17 cellular contexts compared by ENCODE assay signal in the genomic region with DNA sequence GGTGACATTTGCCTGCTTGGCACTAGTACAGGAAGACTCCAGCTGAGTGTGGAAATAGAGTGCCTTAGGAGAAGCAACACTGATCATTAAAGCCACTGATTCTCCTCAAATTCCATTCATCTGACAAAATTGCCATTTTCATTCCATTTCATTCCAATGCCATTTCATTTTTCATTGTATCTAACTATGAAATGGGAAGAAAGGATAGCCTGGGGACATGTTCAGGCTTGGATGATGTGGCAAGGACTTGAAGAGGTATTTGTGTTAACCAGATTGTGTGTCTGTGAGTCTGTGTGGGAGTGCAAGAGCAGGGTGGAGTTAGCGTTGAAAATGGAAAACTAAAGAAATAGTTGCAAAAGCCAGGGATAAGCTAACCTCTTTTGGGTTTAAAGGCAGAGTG. TPM values are rescaled to one million over a fixed set of nuclear protein-coding genes. Genes with fewer than 3 reads are reported as not detected.
DNase-seq lines count a peak whose midpoint lies in the region; ATAC-seq and TF ChIP-seq lines count a peak whose summit lies in the region.
"Had no signal": no experiment of that assay in that cellular context is flagged by ENCODE, and none has a peak within 500 bp of the region (broad histone marks: within the 10 kb centered on the region; RNA-seq: fewer than 3 reads in every experiment).

No MANE protein-coding gene starts in this region.

- intact Hi-C loops in mammary epithelial cell (cut with micrococcal nuclease) (no loop called here), esophagus muscularis mucosa (cut with DNase I) (no loop called here), left lung (cut with DNase I) (no loop called here)

- H3K27me3 Mint-ChIP-seq in HFFc6 (ENCODE audit: insufficient read depth) = peaks cover 29% of the 10 kb centered on the region
- H3K27me3 Mint-ChIP-seq in natural killer cell treated with Interleukin-12 subunit alpha and Interleukin-12 subunit beta and Interleukin-15 and Interleukin-18, amount 100 ng/mL, for 72 hours = peaks cover 34 to 58% of the 10 kb centered on the region in 2 donors

- H3K79me2 ChIP-seq in mammary epithelial cell (ENCODE audit: insufficient read depth, low read length) = no peaks in the 10 kb centered on the region

- no peak overlapping the region for H3K4me3 Mint-ChIP-seq in HFFc6
- no peak overlapping the region for H3K4me3 Mint-ChIP-seq in natural killer cell treated with Interleukin-12 subunit alpha and Interleukin-12 subunit beta and Interleukin-15 and Interleukin-18, amount 100 ng/mL, for 72 hours
- H3K4me3 Mint-ChIP-seq: CD4-positive, alpha-beta T cell; H9 had no signal

- no peaks in the 10 kb centered on the region for H3K36me3 Mint-ChIP-seq in HFFc6 (ENCODE audit: low read depth)
- H3K36me3 Mint-ChIP-seq in natural killer cell treated with Interleukin-12 subunit alpha and Interleukin-12 subunit beta and Interleukin-15 and Interleukin-18, amount 100 ng/mL, for 72 hours = no peaks in the 10 kb centered on the region

- H3K27me3 ChIP-seq in mammary epithelial cell (ENCODE audit: insufficient read depth, low read length) = peaks cover 22% of the 10 kb centered on the region
- H3K27me3 ChIP-seq in esophagus muscularis mucosa = peaks cover 16 to 75% (median 42%) of the 10 kb centered on the region in 4 donors
- peaks cover 48 to 85% of the 10 kb centered on the region in 2 donors for H3K27me3 ChIP-seq in left lung

- H3K27ac ChIP-seq in mammary epithelial cell (ENCODE audit: insufficient read depth, low read depth, low read length) = no peak overlapping the region
- no peak overlapping the region for H3K27ac ChIP-seq in esophagus muscularis mucosa (replicated peaks in 1 of 4)
- H3K27ac ChIP-seq in left lung = no peak overlapping the region
- H3K27ac ChIP-seq: A549, C4-2B had no signal

- CTCF ChIA-PET in mammary epithelial cell (lab: Charles Lee; ENCODE audit: low non-redundant PET) = interaction anchor here (0.6 to 0.8 kb wide), 3 partner anchors 49 to 245 kb away, joined by 3 to 5 read pairs (median 3); no protein-coding TSS in a partner anchor

- H3K9me3 ChIP-seq in mammary epithelial cell (replicated peaks; ENCODE audit: insufficient read depth, low read length) = peaks cover 5% of the 10 kb centered on the region
- no peaks in the 10 kb centered on the region for H3K9me3 ChIP-seq in esophagus muscularis mucosa
- H3K9me3 ChIP-seq in left lung = no peaks in the 10 kb centered on the region
- H3K9me3 ChIP-seq: A549, Caco-2 had no signal

- WGBS in mammary epithelial cell (ENCODE audit: low coverage, missing lambda C conversion rate) = 18% methylated on average over 1 of the region's 1 CpG
- 64% methylated on average over 1 of the region's 1 CpG for WGBS in esophagus muscularis mucosa

- no peak overlapping the region for H3K4me3 ChIP-seq in mammary epithelial cell (replicated peaks in 1 of 3; ENCODE audit: insufficient read depth in 1 of 3, low read depth in 2 of 3, low read length in 3 of 3)
- no peak overlapping the region for H3K4me3 ChIP-seq in esophagus muscularis mucosa
- no peak overlapping the region for H3K4me3 ChIP-seq in left lung
- H3K4me3 ChIP-seq: A549 had no signal

- DNase-seq in HFFc6 (peak; percentile 3), mammary epithelial cell (peak; percentile 42), esophagus muscularis mucosa (ENCODE audit: extremely low spot score) (peak; percentile 84), left lung (no peak), epidermal melanocyte (ENCODE audit: insufficient read length, low spot score) (no peak), NCI-H187 treated with DMSO at 0.1 percent for 48 hours (lab: John Stamatoyannopoulos, UW) (no peak)
- DNase-seq in natural killer cell treated with Interleukin-12 subunit alpha and Interleukin-12 subunit beta and Interleukin-15 and Interleukin-18, amount 100 ng/mL, for 72 hours (ENCODE audit: low spot score) = no peak
- DNase-seq: AML-193; Caco-2; CD4-positive, alpha-beta T cell; GDM1; GOT3; H9 had no signal

- no peaks in the 10 kb centered on the region for H3K9me3 Mint-ChIP-seq in HFFc6
- no peaks in the 10 kb centered on the region for H3K9me3 Mint-ChIP-seq in natural killer cell treated with Interleukin-12 subunit alpha and Interleukin-12 subunit beta and Interleukin-15 and Interleukin-18, amount 100 ng/mL, for 72 hours
- H3K9me3 Mint-ChIP-seq: CD4-positive, alpha-beta T cell; H9 had no signal

- TF ChIP-seq EP300 in esophagus muscularis mucosa (IDR thresholded peaks at IDR 0.05) = no peak

- H3K27ac Mint-ChIP-seq in HFFc6 = no peak overlapping the region
- no peak overlapping the region for H3K27ac Mint-ChIP-seq in natural killer cell treated with Interleukin-12 subunit alpha and Interleukin-12 subunit beta and Interleukin-15 and Interleukin-18, amount 100 ng/mL, for 72 hours
- H3K27ac Mint-ChIP-seq: CD4-positive, alpha-beta T cell; H9 had no signal

- ATAC-seq in left lung = no peak
- ATAC-seq in natural killer cell treated with Interleukin-12 subunit alpha and Interleukin-12 subunit beta and Interleukin-15 and Interleukin-18, amount 100 ng/mL, for 72 hours = no peak
- ATAC-seq: A549 had no signal

- H3K4me1 Mint-ChIP-seq in HFFc6 (ENCODE audit: low read depth) = no peaks in the 10 kb centered on the region; the same call in 1 of the 2 replicates
- peaks cover 0 to 9% of the 10 kb centered on the region in 2 donors for H3K4me1 Mint-ChIP-seq in natural killer cell treated with Interleukin-12 subunit alpha and Interleukin-12 subunit beta and Interleukin-15 and Interleukin-18, amount 100 ng/mL, for 72 hours (ENCODE audit: low read depth in 2 of 2)

- H3K4me2 ChIP-seq in mammary epithelial cell (ENCODE audit: insufficient read depth, low read depth, low read length) = peak overlapping the region; percentile 0
- H3K4me2 ChIP-seq: A549 had no signal

- in situ Hi-C loops in mammary epithelial cell (cut with MboI; ENCODE audit: low sequenced_read_pairs in 2 of 2) = loop anchor here in 1 of 2 donors (10.0 kb wide), 1 partner anchor 130 kb away; no protein-coding TSS in a partner anchor

- H2AFZ ChIP-seq in mammary epithelial cell (ENCODE audit: low read depth, low read length) = no peak overlapping the region

- H3K4me1 ChIP-seq in mammary epithelial cell (ENCODE audit: insufficient read depth, low read length) (peaks cover 13% of the 10 kb centered on the region), esophagus muscularis mucosa (peaks cover 21 to 30% (median 22%) of the 10 kb centered on the region in 4 donors), left lung (peaks cover 6 to 26% of the 10 kb centered on the region in 2 donors)
- H3K4me1 ChIP-seq: Caco-2 had no signal

- no peaks in the 10 kb centered on the region for H3K36me3 ChIP-seq in mammary epithelial cell (ENCODE audit: insufficient read depth, low read length)
- no peaks in the 10 kb centered on the region for H3K36me3 ChIP-seq in esophagus muscularis mucosa
- no peaks in the 10 kb centered on the region for H3K36me3 ChIP-seq in left lung

- TF ChIP-seq CTCF in HFFc6 (IDR thresholded peaks at IDR 0.05) (no peak), mammary epithelial cell (conservative IDR thresholded peaks at IDR 0.05 in 1 of 2, IDR thresholded peaks at IDR 0.05 in 1 of 2; ENCODE audit: extremely low read depth in 1 of 2, insufficient read depth in 1 of 2, low read depth in 1 of 2, low read length in 2 of 2) (no peak), esophagus muscularis mucosa (IDR thresholded peaks at IDR 0.05) (no peak), left lung (IDR thresholded peaks at IDR 0.05) (no peak)

- BruUV-seq in mammary epithelial cell (replicated peaks; lab: Mats Ljungman, UMichigan) = no TSS peak

- TF ChIP-seq POLR2A in esophagus muscularis mucosa (IDR thresholded peaks at IDR 0.05; ENCODE audit: low read depth) = no peak

- peaks cover 4% of the 10 kb centered on the region for H4K20me1 ChIP-seq in mammary epithelial cell (ENCODE audit: insufficient read depth, low read length)

- H3K9ac ChIP-seq in mammary epithelial cell (ENCODE audit: insufficient read depth, low read length) = no peak overlapping the region

- dilution Hi-C loops in mammary epithelial cell (cut with HindIII; ENCODE audit: low sequenced_read_pairs) = no loop called here

RNA-seq across cellular contexts. Expression of gene FOXB2, which starts 5.7 kb away (rescaled TPM):
- not detected for total RNA-seq in HFFc6 (2021; fragmentation: NEBNext Ultra II Directional; extraction: Animal tissue kit (Norgen Biotek cat#: 25700))
- total RNA-seq in mammary epithelial cell = not detected
- polyA plus RNA-seq in mammary epithelial cell = not detected
- polyA minus RNA-seq in mammary epithelial cell = not detected
- total RNA-seq in esophagus muscularis mucosa = not detected
- not detected for total RNA-seq in left lung
- not detected for total RNA-seq in natural killer cell treated with Interleukin-12 subunit alpha and Interleukin-12 subunit beta and Interleukin-15 and Interleukin-18, amount 100 ng/mL, for 72 hours
- total RNA-seq: Caco-2; CD4-positive, alpha-beta T cell; HT1080 had no signal
- polyA plus RNA-seq: A549, BJ had no signal

Comparison
In these comparisons a context has a peak if more than half of its experiments do, and no peak if none do; other contexts are left out.
1. DNase-seq: peak in HFFc6 (single experiment), mammary epithelial cell (single experiment) and esophagus muscularis mucosa (single experiment); none in left lung (0 of 2), epidermal melanocyte (single experiment), NCI-H187 treated with DMSO at 0.1 percent for 48 hours (single experiment) and natural killer cell treated with Interleukin-12 subunit alpha and Interleukin-12 subunit beta and Interleukin-15 and Interleukin-18, amount 100 ng/mL, for 72 hours (single experiment).